In genomic region chr11:104665631-104666030, GRCh38 we compare ENCODE assay signal across 16 cellular contexts.
DNase-seq lines count a peak whose midpoint lies in the region; ATAC-seq and TF ChIP-seq lines count a peak whose summit lies in the region.
"Had no signal": no experiment of that assay in that cellular context is flagged by ENCODE, and none has a peak within 500 bp of the region (broad histone marks: within the 10 kb centered on the region; RNA-seq: fewer than 3 reads in every experiment).

No MANE protein-coding gene starts in this region.

- no peak overlapping the region for H3K4me3 Mint-ChIP-seq in activated T-helper 17 cell treated with anti-CD3 and anti-CD28 coated beads, Interleukin-2, amount 50 U/mL, for 72 hours
- H3K4me3 Mint-ChIP-seq: activated naive CD8-positive, alpha-beta T cell treated with anti-CD3 and anti-CD28 coated beads, Interleukin-2, amount 10 ng/mL, durations not matched to agents 7 days and 5 days; activated T-cell treated with anti-CD3 and anti-CD28 coated beads, Interleukin-2, amount 50 U/mL, for 24 hours; dendritic cell treated with granulocyte-macrophage colony-stimulating factor and Interleukin-4, amounts not matched to agents 40 ng/mL and 50 ng/mL, for 4 days; T-helper 2 cell treated with Interferon-gamma antibody and Interleukin-4, amounts not matched to agents 5 μg/mL and 100 μg/mL, for 36 hours had no signal

- DNase-seq in Ammon's horn (ENCODE audit: low spot score) (peak; percentile 10), LHCN-M2 (ENCODE audit: low read depth) (peak; percentile 72), amniotic epithelial cell (ENCODE audit: low read depth) (peak; percentile 76), foreskin fibroblast (peak; percentile 47 to 69), GM13976 (ENCODE audit: low spot score) (no peak)
- DNase-seq in activated CD4-positive, alpha-beta T cell treated with anti-CD3 and anti-CD28 coated beads, Interleukin-2, amount 50 U/mL, for 48 hours: no peak
- no peak for DNase-seq in stimulated activated naive CD4-positive, alpha-beta T cell (lab: John Stamatoyannopoulos, UW)
- DNase-seq: activated CD4-positive, alpha-beta T cell treated with anti-CD3 and anti-CD28 coated beads for 4 hours; activated naive CD8-positive, alpha-beta T cell treated with anti-CD3 and anti-CD28 coated beads, Interleukin-2, amount 10 ng/mL, durations not matched to agents 7 days and 5 days; activated T-cell treated with anti-CD3 and anti-CD28 coated beads, Interleukin-2, amount 50 U/mL, for 24 hours; foreskin keratinocyte; NCI-H1436 treated with DMSO at 0.1 percent for 48 hours; substantia nigra had no signal

- H3K27me3 Mint-ChIP-seq in activated T-helper 17 cell treated with anti-CD3 and anti-CD28 coated beads, Interleukin-2, amount 50 U/mL, for 72 hours: no peaks in the 10 kb centered on the region
- H3K27me3 Mint-ChIP-seq: activated naive CD8-positive, alpha-beta T cell treated with anti-CD3 and anti-CD28 coated beads, Interleukin-2, amount 10 ng/mL, durations not matched to agents 7 days and 5 days; activated T-cell treated with anti-CD3 and anti-CD28 coated beads, Interleukin-2, amount 50 U/mL, for 24 hours; dendritic cell treated with granulocyte-macrophage colony-stimulating factor and Interleukin-4, amounts not matched to agents 40 ng/mL and 50 ng/mL, for 4 days had no signal

- no peak overlapping the region for H3K27ac Mint-ChIP-seq in activated T-helper 17 cell treated with anti-CD3 and anti-CD28 coated beads, Interleukin-2, amount 50 U/mL, for 72 hours
- H3K27ac Mint-ChIP-seq: activated naive CD8-positive, alpha-beta T cell treated with anti-CD3 and anti-CD28 coated beads, Interleukin-2, amount 10 ng/mL, durations not matched to agents 7 days and 5 days; activated T-cell treated with anti-CD3 and anti-CD28 coated beads, Interleukin-2, amount 50 U/mL, for 24 hours; dendritic cell treated with granulocyte-macrophage colony-stimulating factor and Interleukin-4, amounts not matched to agents 40 ng/mL and 50 ng/mL, for 4 days had no signal

- peaks cover 6% of the 10 kb centered on the region for H3K9me3 Mint-ChIP-seq in activated T-helper 17 cell treated with anti-CD3 and anti-CD28 coated beads, Interleukin-2, amount 50 U/mL, for 72 hours
- H3K9me3 Mint-ChIP-seq: dendritic cell treated with granulocyte-macrophage colony-stimulating factor and Interleukin-4, amounts not matched to agents 40 ng/mL and 50 ng/mL, for 4 days had no signal

- no peak for TF ChIP-seq CTCF in foreskin fibroblast (IDR thresholded peaks at IDR 0.05; ENCODE audit: low read depth, low read length)
- no peak for TF ChIP-seq CTCF in GM13976 (IDR thresholded peaks at IDR 0.05; ENCODE audit: borderline replicate concordance, control extremely low read depth, extremely low read depth, insufficient read depth, missing control alignments)

- in situ Hi-C loops in GM13976 (cut with MboI; ENCODE audit: low sequenced_read_pairs, unreplicated experiment): no loop called here

- ATAC-seq in activated T-helper 17 cell treated with anti-CD3 and anti-CD28 coated beads, Interleukin-2, amount 50 U/mL, for 72 hours (replicated peaks): no peak
- ATAC-seq: foreskin keratinocyte had no signal

- H3K4me3 ChIP-seq in foreskin fibroblast (ENCODE audit: low read depth in 1 of 2, low read length in 2 of 2): no peak overlapping the region

- no peaks in the 10 kb centered on the region for H3K36me3 Mint-ChIP-seq in activated T-helper 17 cell treated with anti-CD3 and anti-CD28 coated beads, Interleukin-2, amount 50 U/mL, for 72 hours (ENCODE audit: low read depth)

- peaks cover 10% of the 10 kb centered on the region for H3K4me1 Mint-ChIP-seq in activated T-helper 17 cell treated with anti-CD3 and anti-CD28 coated beads, Interleukin-2, amount 50 U/mL, for 72 hours

Comparison
In these comparisons a context has a peak if more than half of its experiments do, and no peak if none do; other contexts are left out.
1. DNase-seq: peak in Ammon's horn (single experiment), LHCN-M2 (single experiment), amniotic epithelial cell (single experiment) and foreskin fibroblast (2 of 2); none in GM13976 (single experiment), activated CD4-positive, alpha-beta T cell treated with anti-CD3 and anti-CD28 coated beads, Interleukin-2, amount 50 U/mL, for 48 hours (0 of 2) and stimulated activated naive CD4-positive, alpha-beta T cell (0 of 6).